Comparison of ENCODE assay signal across 17 cellular contexts in the genomic region with DNA sequence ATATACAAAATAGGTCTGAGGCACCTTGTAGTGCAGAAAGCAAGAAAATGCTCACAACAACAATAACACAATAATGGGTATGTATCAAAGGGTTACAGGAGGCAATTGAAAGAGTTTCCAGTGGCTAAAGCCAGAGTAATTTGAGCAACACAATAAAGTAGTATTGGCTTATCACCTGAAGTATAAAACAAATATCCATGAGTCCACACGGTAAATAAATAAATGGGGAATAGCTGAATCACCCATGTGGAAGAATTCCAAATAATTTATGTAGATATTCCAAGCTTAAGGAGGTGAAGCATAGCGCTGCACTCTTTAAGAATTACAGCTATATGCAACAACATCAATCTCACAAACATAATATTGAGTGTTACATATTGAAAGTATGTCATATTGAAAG.
DNase-seq lines count a peak whose midpoint lies in the region; ATAC-seq, FAIRE-seq and TF ChIP-seq lines count a peak whose summit lies in the region.
"Had no signal": no experiment of that assay in that cellular context is flagged by ENCODE, and none has a peak within 500 bp of the region (broad histone marks: within the 10 kb centered on the region; RNA-seq: fewer than 3 reads in every experiment).

No MANE protein-coding gene starts in this region.

- peak; percentile 44 for FAIRE-seq in urothelium cell line (lab: Jason Lieb, UNC)
- FAIRE-seq: D721Med had no signal

- H3K27me3 Mint-ChIP-seq in naive B cell = no peaks in the 10 kb centered on the region
- H3K27me3 Mint-ChIP-seq: CD4-positive, CD25-positive, alpha-beta regulatory T cell had no signal

- no peak for ATAC-seq in naive B cell (ENCODE audit: low read depth in 2 of 2)
- no peak for ATAC-seq in HG02588 (IDR thresholded peaks at IDR 0.05; ENCODE audit: unreplicated experiment)
- ATAC-seq: HCT116 had no signal

- H3K27ac Mint-ChIP-seq in naive B cell = peak overlapping the region in 4 of 6 donors; percentile 27 to 69 (median 42)
- H3K27ac Mint-ChIP-seq: CD4-positive, CD25-positive, alpha-beta regulatory T cell had no signal

- peaks cover 58 to 65% (median 58%) of the 10 kb centered on the region in 3 donors for H3K4me1 Mint-ChIP-seq in naive B cell

- H3K4me3 Mint-ChIP-seq in naive B cell = no peak overlapping the region
- H3K4me3 Mint-ChIP-seq: CD4-positive, CD25-positive, alpha-beta regulatory T cell had no signal

- peaks cover 0 to 5% (median 0%) of the 10 kb centered on the region in 7 donors for H3K9me3 Mint-ChIP-seq in naive B cell

- H3K4me3 ChIP-seq in LNCaP clone FGC (ENCODE audit: low read depth, low read length) = no peak overlapping the region
- H3K4me3 ChIP-seq: BLaER1 treated with 17β-estradiol and CSF1 and Interleukin-3, amounts not matched to agents 10 nM and 100 nM had no signal

- H3K36me3 Mint-ChIP-seq in naive B cell = peaks cover 21 to 25% of the 10 kb centered on the region in 2 donors
- H3K36me3 Mint-ChIP-seq: CD4-positive, CD25-positive, alpha-beta regulatory T cell had no signal

- TF ChIP-seq CTCF in LNCaP clone FGC (IDR thresholded peaks at IDR 0.05; ENCODE audit: control insufficient read depth, extremely low read depth, insufficient read depth) = no peak

- DNase-seq in DMS53 (lab: John Stamatoyannopoulos, UW) (peak; percentile 21), DMS53 treated with DMSO at 0.1 percent for 48 hours (lab: John Stamatoyannopoulos, UW; ENCODE audit: unreplicated experiment) (no peak), LNCaP clone FGC (ENCODE audit: low read depth) (peak; percentile 60), naive B cell (no peak), urothelium cell line (ENCODE audit: low spot score) (no peak), SHP77 (lab: John Stamatoyannopoulos, UW) (no peak)
- DNase-seq: 8988T; Caco-2; CD4-positive, CD25-positive, alpha-beta regulatory T cell; DMS79 treated with DMSO at 0.1 percent for 48 hours; GF-D8; GOT3; H7 had no signal

Comparison
In these comparisons a context has a peak if more than half of its experiments do, and no peak if none do; other contexts are left out.
1. DNase-seq: peak in DMS53 (single experiment) and LNCaP clone FGC (single experiment); none in DMS53 treated with DMSO at 0.1 percent for 48 hours (single experiment), naive B cell (single experiment), urothelium cell line (single experiment) and SHP77 (0 of 2).